ENCODE assay signal across 1 cellular context in the genomic region with DNA sequence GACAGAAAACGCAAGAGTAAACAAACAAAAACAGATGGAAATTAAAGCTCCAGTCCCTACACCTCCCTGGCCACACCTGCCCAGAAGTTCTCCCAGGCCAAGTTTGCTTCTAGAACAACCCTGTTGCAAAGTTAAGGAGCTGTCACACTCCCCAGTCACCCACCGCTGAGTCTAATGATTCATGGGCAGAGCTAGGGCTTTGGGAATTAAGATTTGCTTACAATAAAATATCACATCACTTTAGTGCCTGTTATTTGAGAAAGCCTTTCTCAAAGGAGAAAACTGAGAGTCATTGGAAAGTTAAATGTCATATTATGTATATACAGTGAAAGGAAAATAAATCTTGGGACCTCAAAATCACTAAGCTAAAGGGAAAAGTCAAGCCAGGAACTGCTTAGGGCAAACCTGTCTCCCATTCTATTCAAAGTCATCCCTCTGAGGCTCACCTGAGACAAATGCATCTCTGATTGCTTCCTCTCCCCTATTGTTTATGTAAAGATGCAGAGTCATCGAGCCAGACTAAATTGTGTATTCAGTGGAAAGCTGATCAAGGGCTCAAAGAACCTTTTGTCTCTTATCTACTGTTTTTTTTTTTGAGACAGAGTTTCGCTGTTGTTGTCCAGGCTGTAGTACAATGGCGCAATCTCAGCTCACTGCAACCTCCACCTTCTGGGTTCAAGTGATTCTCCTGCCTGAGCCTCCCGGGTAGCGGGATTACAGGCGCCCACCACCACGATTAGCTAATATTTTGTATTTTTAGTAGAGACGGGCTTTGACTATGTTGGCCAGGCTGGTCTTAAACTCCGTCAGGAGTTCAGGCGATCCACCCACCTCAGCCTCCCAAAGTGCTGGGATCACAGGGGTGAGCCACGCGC.
TF ChIP-seq lines count a peak whose summit lies in the region.

No MANE protein-coding gene starts in this region.

TF ChIP-seq in HepG2, 621 proteins besides CTCF, POLR2A, EP300 and RAD21 (continued from another document and continues in another):
- TF ChIP-seq, protein P1, sequence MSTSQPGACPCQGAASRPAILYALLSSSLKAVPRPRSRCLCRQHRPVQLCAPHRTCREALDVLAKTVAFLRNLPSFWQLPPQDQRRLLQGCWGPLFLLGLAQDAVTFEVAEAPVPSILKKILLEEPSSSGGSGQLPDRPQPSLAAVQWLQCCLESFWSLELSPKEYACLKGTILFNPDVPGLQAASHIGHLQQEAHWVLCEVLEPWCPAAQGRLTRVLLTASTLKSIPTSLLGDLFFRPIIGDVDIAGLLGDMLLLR (CRISPR knock-in tag; IDR thresholded peaks at IDR 0.05), result no peak
- no peak for TF ChIP-seq ZNF33B (CRISPR knock-in tag; IDR thresholded peaks at IDR 0.05)
- TF ChIP-seq TBX2 (CRISPR knock-in tag; IDR thresholded peaks at IDR 0.05; ENCODE audit: borderline replicate concordance), result no peak; the same call in 1 of the 2 replicates
- TF ChIP-seq ZNF562 (CRISPR knock-in tag; IDR thresholded peaks at IDR 0.05; ENCODE audit: borderline replicate concordance), result no peak
- no peak for TF ChIP-seq RFX5 (IDR thresholded peaks at IDR 0.05; ENCODE audit: low read depth, low read length)
- TF ChIP-seq, protein P2, sequence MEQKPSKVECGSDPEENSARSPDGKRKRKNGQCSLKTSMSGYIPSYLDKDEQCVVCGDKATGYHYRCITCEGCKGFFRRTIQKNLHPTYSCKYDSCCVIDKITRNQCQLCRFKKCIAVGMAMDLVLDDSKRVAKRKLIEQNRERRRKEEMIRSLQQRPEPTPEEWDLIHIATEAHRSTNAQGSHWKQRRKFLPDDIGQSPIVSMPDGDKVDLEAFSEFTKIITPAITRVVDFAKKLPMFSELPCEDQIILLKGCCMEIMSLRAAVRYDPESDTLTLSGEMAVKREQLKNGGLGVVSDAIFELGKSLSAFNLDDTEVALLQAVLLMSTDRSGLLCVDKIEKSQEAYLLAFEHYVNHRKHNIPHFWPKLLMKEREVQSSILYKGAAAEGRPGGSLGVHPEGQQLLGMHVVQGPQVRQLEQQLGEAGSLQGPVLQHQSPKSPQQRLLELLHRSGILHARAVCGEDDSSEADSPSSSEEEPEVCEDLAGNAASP (CRISPR knock-in tag; IDR thresholded peaks at IDR 0.05; ENCODE audit: borderline replicate concordance), result no peak
- TF ChIP-seq ZC3H4 (CRISPR knock-in tag; IDR thresholded peaks at IDR 0.05; ENCODE audit: borderline replicate concordance), result no peak
- TF ChIP-seq RCOR2 (CRISPR knock-in tag; IDR thresholded peaks at IDR 0.05), result peak; percentile 99
- TF ChIP-seq ZBTB3 (CRISPR knock-in tag; IDR thresholded peaks at IDR 0.05; ENCODE audit: borderline replicate concordance, low read depth), result no peak
- peak; percentile 33; the same call in 1 of the 2 replicates for TF ChIP-seq GABPB1 (CRISPR knock-in tag; IDR thresholded peaks at IDR 0.05)
- TF ChIP-seq, protein P3, sequence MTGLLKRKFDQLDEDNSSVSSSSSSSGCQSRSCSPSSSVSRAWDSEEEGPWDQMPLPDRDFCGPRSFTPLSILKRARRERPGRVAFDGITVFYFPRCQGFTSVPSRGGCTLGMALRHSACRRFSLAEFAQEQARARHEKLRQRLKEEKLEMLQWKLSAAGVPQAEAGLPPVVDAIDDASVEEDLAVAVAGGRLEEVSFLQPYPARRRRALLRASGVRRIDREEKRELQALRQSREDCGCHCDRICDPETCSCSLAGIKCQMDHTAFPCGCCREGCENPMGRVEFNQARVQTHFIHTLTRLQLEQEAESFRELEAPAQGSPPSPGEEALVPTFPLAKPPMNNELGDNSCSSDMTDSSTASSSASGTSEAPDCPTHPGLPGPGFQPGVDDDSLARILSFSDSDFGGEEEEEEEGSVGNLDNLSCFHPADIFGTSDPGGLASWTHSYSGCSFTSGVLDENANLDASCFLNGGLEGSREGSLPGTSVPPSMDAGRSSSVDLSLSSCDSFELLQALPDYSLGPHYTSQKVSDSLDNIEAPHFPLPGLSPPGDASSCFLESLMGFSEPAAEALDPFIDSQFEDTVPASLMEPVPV (CRISPR knock-in tag; IDR thresholded peaks at IDR 0.05), result no peak
- TF ChIP-seq, protein P4, sequence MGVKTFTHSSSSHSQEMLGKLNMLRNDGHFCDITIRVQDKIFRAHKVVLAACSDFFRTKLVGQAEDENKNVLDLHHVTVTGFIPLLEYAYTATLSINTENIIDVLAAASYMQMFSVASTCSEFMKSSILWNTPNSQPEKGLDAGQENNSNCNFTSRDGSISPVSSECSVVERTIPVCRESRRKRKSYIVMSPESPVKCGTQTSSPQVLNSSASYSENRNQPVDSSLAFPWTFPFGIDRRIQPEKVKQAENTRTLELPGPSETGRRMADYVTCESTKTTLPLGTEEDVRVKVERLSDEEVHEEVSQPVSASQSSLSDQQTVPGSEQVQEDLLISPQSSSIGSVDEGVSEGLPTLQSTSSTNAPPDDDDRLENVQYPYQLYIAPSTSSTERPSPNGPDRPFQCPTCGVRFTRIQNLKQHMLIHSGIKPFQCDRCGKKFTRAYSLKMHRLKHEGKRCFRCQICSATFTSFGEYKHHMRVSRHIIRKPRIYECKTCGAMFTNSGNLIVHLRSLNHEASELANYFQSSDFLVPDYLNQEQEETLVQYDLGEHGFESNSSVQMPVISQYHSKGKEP (CRISPR knock-in tag; IDR thresholded peaks at IDR 0.05), result no peak
- TF ChIP-seq ZNF773 (CRISPR knock-in tag; IDR thresholded peaks at IDR 0.05; ENCODE audit: borderline replicate concordance), result no peak
- TF ChIP-seq SRY (CRISPR knock-in tag; IDR thresholded peaks at IDR 0.05), result no peak
- no peak for TF ChIP-seq MIER3 (CRISPR knock-in tag; IDR thresholded peaks at IDR 0.05; ENCODE audit: borderline replicate concordance)
- no peak for TF ChIP-seq ZNF10 (CRISPR knock-in tag; IDR thresholded peaks at IDR 0.05; ENCODE audit: borderline replicate concordance, low read depth)
- TF ChIP-seq SRF (IDR thresholded peaks at IDR 0.05; ENCODE audit: low read depth, low read length), result no peak
- no peak for TF ChIP-seq ZNF207 (IDR thresholded peaks at IDR 0.05; ENCODE audit: borderline replicate concordance)
- TF ChIP-seq SP140L (CRISPR knock-in tag; IDR thresholded peaks at IDR 0.05; ENCODE audit: borderline replicate concordance), result no peak
- TF ChIP-seq JUN (CRISPR knock-in tag; IDR thresholded peaks at IDR 0.05), result no peak
- TF ChIP-seq, protein P5, sequence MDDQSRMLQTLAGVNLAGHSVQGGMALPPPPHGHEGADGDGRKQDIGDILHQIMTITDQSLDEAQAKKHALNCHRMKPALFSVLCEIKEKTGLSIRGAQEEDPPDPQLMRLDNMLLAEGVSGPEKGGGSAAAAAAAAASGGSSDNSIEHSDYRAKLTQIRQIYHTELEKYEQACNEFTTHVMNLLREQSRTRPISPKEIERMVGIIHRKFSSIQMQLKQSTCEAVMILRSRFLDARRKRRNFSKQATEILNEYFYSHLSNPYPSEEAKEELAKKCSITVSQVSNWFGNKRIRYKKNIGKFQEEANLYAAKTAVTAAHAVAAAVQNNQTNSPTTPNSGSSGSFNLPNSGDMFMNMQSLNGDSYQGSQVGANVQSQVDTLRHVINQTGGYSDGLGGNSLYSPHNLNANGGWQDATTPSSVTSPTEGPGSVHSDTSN (CRISPR knock-in tag; IDR thresholded peaks at IDR 0.05; ENCODE audit: borderline replicate concordance), result no peak
- peak; percentile 31; the same call in 1 of the 2 replicates for TF ChIP-seq ELF3 (CRISPR knock-in tag; IDR thresholded peaks at IDR 0.05)
- no peak for TF ChIP-seq CAMTA2 (CRISPR knock-in tag; IDR thresholded peaks at IDR 0.05; ENCODE audit: borderline replicate concordance)
- no peak; the same call in 1 of the 2 replicates for TF ChIP-seq ZNF331 (CRISPR knock-in tag; IDR thresholded peaks at IDR 0.05)
- no peak for TF ChIP-seq BORCS8-MEF2B (CRISPR knock-in tag; IDR thresholded peaks at IDR 0.05)
- TF ChIP-seq GLI4 (CRISPR knock-in tag; IDR thresholded peaks at IDR 0.05; ENCODE audit: borderline replicate concordance), result no peak
- TF ChIP-seq, protein P6, sequence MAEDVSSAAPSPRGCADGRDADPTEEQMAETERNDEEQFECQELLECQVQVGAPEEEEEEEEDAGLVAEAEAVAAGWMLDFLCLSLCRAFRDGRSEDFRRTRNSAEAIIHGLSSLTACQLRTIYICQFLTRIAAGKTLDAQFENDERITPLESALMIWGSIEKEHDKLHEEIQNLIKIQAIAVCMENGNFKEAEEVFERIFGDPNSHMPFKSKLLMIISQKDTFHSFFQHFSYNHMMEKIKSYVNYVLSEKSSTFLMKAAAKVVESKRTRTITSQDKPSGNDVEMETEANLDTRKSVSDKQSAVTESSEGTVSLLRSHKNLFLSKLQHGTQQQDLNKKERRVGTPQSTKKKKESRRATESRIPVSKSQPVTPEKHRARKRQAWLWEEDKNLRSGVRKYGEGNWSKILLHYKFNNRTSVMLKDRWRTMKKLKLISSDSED (CRISPR knock-in tag; IDR thresholded peaks at IDR 0.05), result no peak
- no peak for TF ChIP-seq TBP (CRISPR knock-in tag; IDR thresholded peaks at IDR 0.05)
- no peak for TF ChIP-seq YY1 (IDR thresholded peaks at IDR 0.05; ENCODE audit: insufficient read depth, insufficient replicate concordance, low read depth, low read length)
- TF ChIP-seq AKAP8 (CRISPR knock-in tag; IDR thresholded peaks at IDR 0.05), result no peak
- TF ChIP-seq SIN3B (IDR thresholded peaks at IDR 0.05; ENCODE audit: low read length), result no peak
- TF ChIP-seq, protein P7, sequence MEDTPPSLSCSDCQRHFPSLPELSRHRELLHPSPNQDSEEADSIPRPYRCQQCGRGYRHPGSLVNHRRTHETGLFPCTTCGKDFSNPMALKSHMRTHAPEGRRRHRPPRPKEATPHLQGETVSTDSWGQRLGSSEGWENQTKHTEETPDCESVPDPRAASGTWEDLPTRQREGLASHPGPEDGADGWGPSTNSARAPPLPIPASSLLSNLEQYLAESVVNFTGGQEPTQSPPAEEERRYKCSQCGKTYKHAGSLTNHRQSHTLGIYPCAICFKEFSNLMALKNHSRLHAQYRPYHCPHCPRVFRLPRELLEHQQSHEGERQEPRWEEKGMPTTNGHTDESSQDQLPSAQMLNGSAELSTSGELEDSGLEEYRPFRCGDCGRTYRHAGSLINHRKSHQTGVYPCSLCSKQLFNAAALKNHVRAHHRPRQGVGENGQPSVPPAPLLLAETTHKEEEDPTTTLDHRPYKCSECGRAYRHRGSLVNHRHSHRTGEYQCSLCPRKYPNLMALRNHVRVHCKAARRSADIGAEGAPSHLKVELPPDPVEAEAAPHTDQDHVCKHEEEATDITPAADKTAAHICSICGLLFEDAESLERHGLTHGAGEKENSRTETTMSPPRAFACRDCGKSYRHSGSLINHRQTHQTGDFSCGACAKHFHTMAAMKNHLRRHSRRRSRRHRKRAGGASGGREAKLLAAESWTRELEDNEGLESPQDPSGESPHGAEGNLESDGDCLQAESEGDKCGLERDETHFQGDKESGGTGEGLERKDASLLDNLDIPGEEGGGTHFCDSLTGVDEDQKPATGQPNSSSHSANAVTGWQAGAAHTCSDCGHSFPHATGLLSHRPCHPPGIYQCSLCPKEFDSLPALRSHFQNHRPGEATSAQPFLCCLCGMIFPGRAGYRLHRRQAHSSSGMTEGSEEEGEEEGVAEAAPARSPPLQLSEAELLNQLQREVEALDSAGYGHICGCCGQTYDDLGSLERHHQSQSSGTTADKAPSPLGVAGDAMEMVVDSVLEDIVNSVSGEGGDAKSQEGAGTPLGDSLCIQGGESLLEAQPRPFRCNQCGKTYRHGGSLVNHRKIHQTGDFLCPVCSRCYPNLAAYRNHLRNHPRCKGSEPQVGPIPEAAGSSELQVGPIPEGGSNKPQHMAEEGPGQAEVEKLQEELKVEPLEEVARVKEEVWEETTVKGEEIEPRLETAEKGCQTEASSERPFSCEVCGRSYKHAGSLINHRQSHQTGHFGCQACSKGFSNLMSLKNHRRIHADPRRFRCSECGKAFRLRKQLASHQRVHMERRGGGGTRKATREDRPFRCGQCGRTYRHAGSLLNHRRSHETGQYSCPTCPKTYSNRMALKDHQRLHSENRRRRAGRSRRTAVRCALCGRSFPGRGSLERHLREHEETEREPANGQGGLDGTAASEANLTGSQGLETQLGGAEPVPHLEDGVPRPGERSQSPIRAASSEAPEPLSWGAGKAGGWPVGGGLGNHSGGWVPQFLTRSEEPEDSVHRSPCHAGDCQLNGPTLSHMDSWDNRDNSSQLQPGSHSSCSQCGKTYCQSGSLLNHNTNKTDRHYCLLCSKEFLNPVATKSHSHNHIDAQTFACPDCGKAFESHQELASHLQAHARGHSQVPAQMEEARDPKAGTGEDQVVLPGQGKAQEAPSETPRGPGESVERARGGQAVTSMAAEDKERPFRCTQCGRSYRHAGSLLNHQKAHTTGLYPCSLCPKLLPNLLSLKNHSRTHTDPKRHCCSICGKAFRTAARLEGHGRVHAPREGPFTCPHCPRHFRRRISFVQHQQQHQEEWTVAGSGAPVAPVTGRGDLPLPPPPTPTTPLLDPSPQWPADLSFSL (CRISPR knock-in tag; IDR thresholded peaks at IDR 0.05), result no peak
- no peak for TF ChIP-seq HNRNPL (IDR thresholded peaks at IDR 0.05; ENCODE audit: low read depth, low read length)
- TF ChIP-seq ZNF598 (CRISPR knock-in tag; IDR thresholded peaks at IDR 0.05; ENCODE audit: borderline replicate concordance), result no peak
- TF ChIP-seq, protein P8, sequence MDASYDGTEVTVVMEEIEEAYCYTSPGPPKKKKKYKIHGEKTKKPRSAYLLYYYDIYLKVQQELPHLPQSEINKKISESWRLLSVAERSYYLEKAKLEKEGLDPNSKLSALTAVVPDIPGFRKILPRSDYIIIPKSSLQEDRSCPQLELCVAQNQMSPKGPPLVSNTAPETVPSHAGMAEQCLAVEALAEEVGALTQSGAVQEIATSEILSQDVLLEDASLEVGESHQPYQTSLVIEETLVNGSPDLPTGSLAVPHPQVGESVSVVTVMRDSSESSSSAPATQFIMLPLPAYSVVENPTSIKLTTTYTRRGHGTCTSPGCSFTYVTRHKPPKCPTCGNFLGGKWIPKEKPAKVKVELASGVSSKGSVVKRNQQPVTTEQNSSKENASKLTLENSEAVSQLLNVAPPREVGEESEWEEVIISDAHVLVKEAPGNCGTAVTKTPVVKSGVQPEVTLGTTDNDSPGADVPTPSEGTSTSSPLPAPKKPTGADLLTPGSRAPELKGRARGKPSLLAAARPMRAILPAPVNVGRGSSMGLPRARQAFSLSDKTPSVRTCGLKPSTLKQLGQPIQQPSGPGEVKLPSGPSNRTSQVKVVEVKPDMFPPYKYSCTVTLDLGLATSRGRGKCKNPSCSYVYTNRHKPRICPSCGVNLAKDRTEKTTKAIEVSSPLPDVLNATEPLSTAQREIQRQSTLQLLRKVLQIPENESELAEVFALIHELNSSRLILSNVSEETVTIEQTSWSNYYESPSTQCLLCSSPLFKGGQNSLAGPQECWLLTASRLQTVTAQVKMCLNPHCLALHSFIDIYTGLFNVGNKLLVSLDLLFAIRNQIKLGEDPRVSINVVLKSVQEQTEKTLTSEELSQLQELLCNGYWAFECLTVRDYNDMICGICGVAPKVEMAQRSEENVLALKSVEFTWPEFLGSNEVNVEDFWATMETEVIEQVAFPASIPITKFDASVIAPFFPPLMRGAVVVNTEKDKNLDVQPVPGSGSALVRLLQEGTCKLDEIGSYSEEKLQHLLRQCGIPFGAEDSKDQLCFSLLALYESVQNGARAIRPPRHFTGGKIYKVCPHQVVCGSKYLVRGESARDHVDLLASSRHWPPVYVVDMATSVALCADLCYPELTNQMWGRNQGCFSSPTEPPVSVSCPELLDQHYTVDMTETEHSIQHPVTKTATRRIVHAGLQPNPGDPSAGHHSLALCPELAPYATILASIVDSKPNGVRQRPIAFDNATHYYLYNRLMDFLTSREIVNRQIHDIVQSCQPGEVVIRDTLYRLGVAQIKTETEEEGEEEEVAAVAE (CRISPR knock-in tag; IDR thresholded peaks at IDR 0.05; ENCODE audit: borderline replicate concordance), result 0 out of 2 replicates have a peak, but pooled peaks have one; percentile 2
- TF ChIP-seq SALL1 (CRISPR knock-in tag; IDR thresholded peaks at IDR 0.05), result peak; percentile 33; the same call in 1 of the 2 replicates
- TF ChIP-seq ZNF709 (CRISPR knock-in tag; IDR thresholded peaks at IDR 0.05), result no peak
- TF ChIP-seq TEAD3 (CRISPR knock-in tag; optimal IDR thresholded peaks at IDR 0.05; ENCODE audit: borderline replicate concordance), result no peak
- no peak for TF ChIP-seq PRMT3 (CRISPR knock-in tag; IDR thresholded peaks at IDR 0.05; ENCODE audit: borderline replicate concordance, low read depth)
- TF ChIP-seq MATR3 (CRISPR knock-in tag; IDR thresholded peaks at IDR 0.05), result no peak
- TF ChIP-seq ZNF260 (CRISPR knock-in tag; IDR thresholded peaks at IDR 0.05; ENCODE audit: borderline replicate concordance, low read depth), result no peak
